ENCODE assay signal across 14 cellular contexts in genomic region chr9:99732715-99733114, GRCh38.
A peak's percentile ranks its signal among the peaks of the same experiment; 100 is the strongest.
DNase-seq lines count a peak whose midpoint lies in the region; ATAC-seq and TF ChIP-seq lines count a peak whose summit lies in the region.
"Had no signal": no experiment of that assay in that cellular context is flagged by ENCODE, and none has a peak within 500 bp of the region (broad histone marks: within the 10 kb centered on the region; RNA-seq: fewer than 3 reads in every experiment).

No MANE protein-coding gene starts in this region.

- H3K27ac Mint-ChIP-seq in MCF 10A (ENCODE audit: low read depth, unreplicated experiment), result no peak overlapping the region
- H3K27ac Mint-ChIP-seq in glutamatergic neuron (ENCODE audit: unreplicated experiment), result no peak overlapping the region
- no peak overlapping the region for H3K27ac Mint-ChIP-seq in activated CD8-positive, alpha-beta memory T cell treated with anti-CD3 and anti-CD28 coated beads, Interleukin-2, amount 10 ng/mL, durations not matched to agents 7 days and 5 days

- TF ChIP-seq POLR2A in breast epithelium (IDR thresholded peaks at IDR 0.05), result no peak
- TF ChIP-seq POLR2A in upper lobe of left lung (IDR thresholded peaks at IDR 0.05), result no peak

- no TSS peak for BruUV-seq in MCF 10A (replicated peaks; lab: Mats Ljungman, UMichigan)

- H3K4me1 Mint-ChIP-seq in MCF 10A (ENCODE audit: insufficient read depth, unreplicated experiment) (no peaks in the 10 kb centered on the region), glutamatergic neuron (ENCODE audit: low read depth, unreplicated experiment) (peaks cover 2% of the 10 kb centered on the region)
- H3K4me1 Mint-ChIP-seq in activated CD8-positive, alpha-beta memory T cell treated with anti-CD3 and anti-CD28 coated beads, Interleukin-2, amount 10 ng/mL, durations not matched to agents 7 days and 5 days, result no peaks in the 10 kb centered on the region

- no peak for TF ChIP-seq EP300 in upper lobe of left lung (IDR thresholded peaks at IDR 0.05)

- H3K36me3 Mint-ChIP-seq in MCF 10A (ENCODE audit: insufficient read depth, unreplicated experiment) (no peaks in the 10 kb centered on the region), glutamatergic neuron (ENCODE audit: unreplicated experiment) (no peaks in the 10 kb centered on the region)
- H3K36me3 Mint-ChIP-seq in activated CD8-positive, alpha-beta memory T cell treated with anti-CD3 and anti-CD28 coated beads, Interleukin-2, amount 10 ng/mL, durations not matched to agents 7 days and 5 days, result no peaks in the 10 kb centered on the region

- H3K27ac ChIP-seq in breast epithelium (peak overlapping the region in 1 of 2 donors; percentile 53), right atrium auricular region (peak overlapping the region; percentile 50 to 60), upper lobe of left lung (peak overlapping the region in 3 of 4 donors; percentile 21 to 42 (median 24))
- H3K27ac ChIP-seq: ovary, tibial artery had no signal

- no peak overlapping the region for H3K4me3 Mint-ChIP-seq in MCF 10A (ENCODE audit: unreplicated experiment)
- H3K4me3 Mint-ChIP-seq in glutamatergic neuron (ENCODE audit: unreplicated experiment), result no peak overlapping the region
- no peak overlapping the region for H3K4me3 Mint-ChIP-seq in activated CD8-positive, alpha-beta memory T cell treated with anti-CD3 and anti-CD28 coated beads, Interleukin-2, amount 10 ng/mL, durations not matched to agents 7 days and 5 days

- no peaks in the 10 kb centered on the region for H3K36me3 ChIP-seq in breast epithelium
- no peaks in the 10 kb centered on the region for H3K36me3 ChIP-seq in right atrium auricular region
- H3K36me3 ChIP-seq in upper lobe of left lung, result no peaks in the 10 kb centered on the region
- H3K36me3 ChIP-seq: ovary, tibial artery had no signal

- 23 to 27% methylated on average over 5 of the region's 5 CpGs for WGBS in upper lobe of left lung, 2 donors

- POLR2A ChIA-PET in MCF 10A (lab: Yijun Ruan, JAX), result interaction anchor here (0.6 kb wide), 1 partner anchor 1484 kb away, joined by 3 read pairs; no protein-coding TSS in a partner anchor

- peaks cover 9% of the 10 kb centered on the region for H3K27me3 Mint-ChIP-seq in MCF 10A (ENCODE audit: insufficient read depth, unreplicated experiment)
- no peaks in the 10 kb centered on the region for H3K27me3 Mint-ChIP-seq in glutamatergic neuron (ENCODE audit: unreplicated experiment)
- H3K27me3 Mint-ChIP-seq in activated CD8-positive, alpha-beta memory T cell treated with anti-CD3 and anti-CD28 coated beads, Interleukin-2, amount 10 ng/mL, durations not matched to agents 7 days and 5 days, result peaks cover 10% of the 10 kb centered on the region

- intact Hi-C loops in MCF 10A (cut with micrococcal nuclease) (no loop called here), breast epithelium (cut with DNase I; ENCODE audit: low total_unique reads) (no loop called here)

- no peak for TF ChIP-seq CTCF in MCF 10A (IDR thresholded peaks at IDR 0.05; ENCODE audit: unreplicated experiment)
- TF ChIP-seq CTCF in breast epithelium (IDR thresholded peaks at IDR 0.05), result no peak
- no peak for TF ChIP-seq CTCF in cardiac fibroblast (IDR thresholded peaks at IDR 0.05; ENCODE audit: low read depth, low read length)
- no peak for TF ChIP-seq CTCF in right atrium auricular region (IDR thresholded peaks at IDR 0.05)
- TF ChIP-seq CTCF in upper lobe of left lung (IDR thresholded peaks at IDR 0.05), result no peak
- no peak for TF ChIP-seq CTCF in glutamatergic neuron (IDR thresholded peaks at IDR 0.05; ENCODE audit: partially characterized antibody, unreplicated experiment)

- peak in 1 of 2 donors; percentile 71 for ATAC-seq in upper lobe of left lung (ENCODE audit: low FRiP score in 2 of 2)
- ATAC-seq in HG02623 (IDR thresholded peaks at IDR 0.05; ENCODE audit: unreplicated experiment), result no peak
- no peak for ATAC-seq in activated CD8-positive, alpha-beta memory T cell treated with anti-CD3 and anti-CD28 coated beads, Interleukin-2, amount 10 ng/mL, durations not matched to agents 7 days and 5 days

- H3K4me3 ChIP-seq in breast epithelium (peak overlapping the region in 1 of 3 donors; percentile 24), cardiac fibroblast (replicated peaks in 1 of 2; ENCODE audit: low read depth in 2 of 2, low read length in 2 of 2) (no peak overlapping the region), right atrium auricular region (no peak overlapping the region), upper lobe of left lung (peak overlapping the region in 1 of 4 donors; percentile 10)
- H3K4me3 ChIP-seq: ovary had no signal

- H3K9me3 Mint-ChIP-seq in MCF 10A (ENCODE audit: unreplicated experiment), result no peaks in the 10 kb centered on the region
- H3K9me3 Mint-ChIP-seq in glutamatergic neuron (ENCODE audit: unreplicated experiment), result no peaks in the 10 kb centered on the region
- H3K9me3 Mint-ChIP-seq in activated CD8-positive, alpha-beta memory T cell treated with anti-CD3 and anti-CD28 coated beads, Interleukin-2, amount 10 ng/mL, durations not matched to agents 7 days and 5 days (ENCODE audit: low read depth), result no peaks in the 10 kb centered on the region

- H3K27me3 ChIP-seq in breast epithelium, result no peaks in the 10 kb centered on the region
- H3K27me3 ChIP-seq in right atrium auricular region, result no peaks in the 10 kb centered on the region
- H3K27me3 ChIP-seq in upper lobe of left lung, result no peaks in the 10 kb centered on the region
- H3K27me3 ChIP-seq: ovary, tibial artery had no signal

- H3K4me1 ChIP-seq in breast epithelium, result no peaks in the 10 kb centered on the region
- H3K4me1 ChIP-seq in right atrium auricular region, result peaks cover 0 to 18% of the 10 kb centered on the region in 2 donors
- peaks cover 0 to 8% (median 6%) of the 10 kb centered on the region in 4 donors for H3K4me1 ChIP-seq in upper lobe of left lung

- H3K9me3 ChIP-seq in breast epithelium, result no peaks in the 10 kb centered on the region
- H3K9me3 ChIP-seq in right atrium auricular region, result no peaks in the 10 kb centered on the region
- no peaks in the 10 kb centered on the region for H3K9me3 ChIP-seq in upper lobe of left lung
- H3K9me3 ChIP-seq: ovary, tibial artery had no signal

- peak; percentile 13 for DNase-seq in MCF 10A (ENCODE audit: unreplicated experiment)
- no peak for DNase-seq in breast epithelium (ENCODE audit: low spot score in 2 of 2)
- peak; percentile 34 to 58 for DNase-seq in cardiac fibroblast (ENCODE audit: low read depth in 2 of 2)
- DNase-seq in right atrium auricular region (ENCODE audit: low spot score), result no peak
- no peak for DNase-seq in upper lobe of left lung
- DNase-seq in glutamatergic neuron, result no peak
- DNase-seq in activated CD8-positive, alpha-beta memory T cell treated with anti-CD3 and anti-CD28 coated beads, Interleukin-2, amount 10 ng/mL, durations not matched to agents 7 days and 5 days, result no peak
- DNase-seq: activated CD8-positive, alpha-beta memory T cell treated with anti-CD3 and anti-CD28 coated beads for 24 hours; activated effector memory CD4-positive, alpha-beta T cell treated with anti-CD3 and anti-CD28 coated beads, Interleukin-2, amount 50 U/mL, for 16 hours; NCI-H1694; NCI-H524; ovary; tibial artery had no signal

- CTCF ChIA-PET in MCF 10A (lab: Yijun Ruan, JAX), result no interaction called here
- CTCF ChIA-PET in activated CD8-positive, alpha-beta memory T cell treated with anti-CD3 and anti-CD28 coated beads, Interleukin-2, amount 10 ng/mL, durations not matched to agents 7 days and 5 days (lab: Charles Lee), result no interaction called here

Comparison
In these comparisons a context has a peak if more than half of its experiments do, and no peak if none do; other contexts are left out.
1. DNase-seq: peak in MCF 10A (single experiment) and cardiac fibroblast (2 of 2); none in breast epithelium (0 of 2), right atrium auricular region (single experiment), upper lobe of left lung (0 of 2), glutamatergic neuron (single experiment) and activated CD8-positive, alpha-beta memory T cell treated with anti-CD3 and anti-CD28 coated beads, Interleukin-2, amount 10 ng/mL, durations not matched to agents 7 days and 5 days (single experiment).